In the genomic region with DNA sequence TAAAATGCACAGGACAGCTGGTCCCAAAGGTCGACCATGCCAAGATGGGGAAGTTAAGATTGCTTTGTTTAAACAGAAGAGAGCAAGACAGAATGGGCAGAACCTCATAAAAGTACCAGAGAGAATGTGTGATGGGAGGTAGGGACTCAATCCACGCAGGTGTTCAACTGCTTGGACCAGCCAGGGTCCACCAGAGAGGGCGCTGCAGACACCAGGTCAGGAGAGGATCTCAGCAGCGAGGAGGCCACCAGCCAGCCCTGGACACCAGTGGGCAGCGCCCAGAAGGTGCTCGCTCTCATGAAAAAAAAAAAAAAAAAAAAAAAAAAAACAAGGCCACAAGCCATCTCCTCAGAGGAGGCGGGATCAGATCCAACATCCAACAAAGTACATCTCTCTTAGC, we compare ENCODE assay signal across 21 cellular contexts.
DNase-seq lines count a peak whose midpoint lies in the region; ATAC-seq and TF ChIP-seq lines count a peak whose summit lies in the region.
"Had no signal": no experiment of that assay in that cellular context is flagged by ENCODE, and none has a peak within 500 bp of the region (broad histone marks: within the 10 kb centered on the region; RNA-seq: fewer than 3 reads in every experiment).

No MANE protein-coding gene starts in this region.

- no peak for TF ChIP-seq POLR2A in vagina (IDR thresholded peaks at IDR 0.05)

- no peaks in the 10 kb centered on the region for H3K36me3 ChIP-seq in OCI-LY1 (ENCODE audit: insufficient read depth, low read length)
- no peaks in the 10 kb centered on the region for H3K36me3 ChIP-seq in vagina
- H3K36me3 ChIP-seq: adrenal gland, lower lobe of right lung, SJCRH30, thyroid gland had no signal

- H3K9me2 ChIP-seq in OCI-LY1 (ENCODE audit: low read depth, low read length), result no peaks in the 10 kb centered on the region

- H3K9me3 ChIP-seq in OCI-LY1 (ENCODE audit: low read length) (no peaks in the 10 kb centered on the region), vagina (no peaks in the 10 kb centered on the region)
- H3K9me3 ChIP-seq: adrenal gland, lower lobe of right lung, SJCRH30, thyroid gland had no signal

- TF ChIP-seq CTCF in GM12874 (IDR thresholded peaks at IDR 0.05; ENCODE audit: insufficient read depth, low read depth, low read length), result 0 out of 2 replicates have a peak, but pooled peaks have one; percentile 13
- TF ChIP-seq CTCF in OCI-LY1 (IDR thresholded peaks at IDR 0.05; ENCODE audit: low read length), result peak; percentile 16; the same call in 1 of the 2 replicates
- peak; percentile 28 for TF ChIP-seq CTCF in epithelial cell of proximal tubule (conservative IDR thresholded peaks at IDR 0.05; ENCODE audit: low read depth, low read length)
- no peak for TF ChIP-seq CTCF in vagina (IDR thresholded peaks at IDR 0.05)

- H4K20me1 ChIP-seq in OCI-LY1 (ENCODE audit: insufficient read depth, low read length), result no peaks in the 10 kb centered on the region

- H3K4me1 ChIP-seq in OCI-LY1 (ENCODE audit: insufficient read depth, low read length, severe bottlenecking) (no peaks in the 10 kb centered on the region), vagina (peaks cover 9% of the 10 kb centered on the region)
- H3K4me1 ChIP-seq: adrenal gland, lower lobe of right lung, SJCRH30, thyroid gland had no signal

- no peaks in the 10 kb centered on the region for H3F3A ChIP-seq in OCI-LY1 (ENCODE audit: insufficient read depth, low read length)

- no peak for ATAC-seq in HG03159 (IDR thresholded peaks at IDR 0.05; ENCODE audit: unreplicated experiment)
- no peak for ATAC-seq in GM21381 (IDR thresholded peaks at IDR 0.05; ENCODE audit: unreplicated experiment)
- ATAC-seq: lower lobe of right lung had no signal

- H2AFZ ChIP-seq in OCI-LY1 (ENCODE audit: low read length), result no peak overlapping the region

- no peaks in the 10 kb centered on the region for H3K79me2 ChIP-seq in OCI-LY1 (ENCODE audit: insufficient read depth, low read length)

- intact Hi-C loops in vagina (cut with DNase I), result no loop called here

- no peaks in the 10 kb centered on the region for H3K27me3 ChIP-seq in OCI-LY1 (ENCODE audit: insufficient read depth, low read length)
- no peaks in the 10 kb centered on the region for H3K27me3 ChIP-seq in vagina
- H3K27me3 ChIP-seq: adrenal gland, thyroid gland had no signal

- DNase-seq in epithelial cell of proximal tubule (ENCODE audit: low read depth) (no peak), vagina (ENCODE audit: extremely low spot score in 2 of 2) (no peak)
- DNase-seq in activated CD4-positive, alpha-beta T cell treated with anti-CD3 and anti-CD28 coated beads, Interleukin-2, amount 50 U/mL, for 4 hours, result no peak
- DNase-seq: activated CD4-positive, alpha-beta T cell treated with anti-CD3 and anti-CD28 coated beads for 4 hours; activated naive CD4-positive, alpha-beta T cell treated with Interleukin-2 at 50 U/mL for 16 hours; activated T-cell treated with anti-CD3 and anti-CD28 coated beads, Interleukin-2, amount 50 U/mL, for 48 hours; adrenal gland; GDM1; KBM-7; kidney glomerular epithelial cell; lower lobe of right lung; NCI-H146; NCI-H510A treated with DMSO at 0.1 percent for 48 hours; NK-92 treated with Interleukin-12 subunit alpha and Interleukin-12 subunit beta, amount 100 ng/mL, for 24 hours; SJCRH30; thyroid gland had no signal

- no peak overlapping the region for H3K4me2 ChIP-seq in OCI-LY1 (ENCODE audit: low read length)

- H3K9ac ChIP-seq in OCI-LY1 (ENCODE audit: low read length), result no peak overlapping the region

- no peak overlapping the region for H3K27ac ChIP-seq in OCI-LY1 (ENCODE audit: low read depth, low read length, poor library complexity, severe bottlenecking)
- peak overlapping the region; percentile 38 for H3K27ac ChIP-seq in vagina
- H3K27ac ChIP-seq: adrenal gland, coronary artery, lower lobe of right lung, SJCRH30, thyroid gland had no signal

- no peak overlapping the region for H3K4me3 ChIP-seq in OCI-LY1 (ENCODE audit: low read depth, low read length, poor library complexity, severe bottlenecking)
- no peak overlapping the region for H3K4me3 ChIP-seq in epithelial cell of proximal tubule (ENCODE audit: low read depth, low read length)
- no peak overlapping the region for H3K4me3 ChIP-seq in vagina
- H3K4me3 ChIP-seq: adrenal gland, coronary artery, lower lobe of right lung, SJCRH30, thyroid gland had no signal

Comparison
In these comparisons a context has a peak if more than half of its experiments do, and no peak if none do; other contexts are left out.
1. CTCF ChIP-seq: peak in GM12874 (single experiment), OCI-LY1 (single experiment) and epithelial cell of proximal tubule (single experiment); none in vagina (0 of 3).